In the genomic region with DNA sequence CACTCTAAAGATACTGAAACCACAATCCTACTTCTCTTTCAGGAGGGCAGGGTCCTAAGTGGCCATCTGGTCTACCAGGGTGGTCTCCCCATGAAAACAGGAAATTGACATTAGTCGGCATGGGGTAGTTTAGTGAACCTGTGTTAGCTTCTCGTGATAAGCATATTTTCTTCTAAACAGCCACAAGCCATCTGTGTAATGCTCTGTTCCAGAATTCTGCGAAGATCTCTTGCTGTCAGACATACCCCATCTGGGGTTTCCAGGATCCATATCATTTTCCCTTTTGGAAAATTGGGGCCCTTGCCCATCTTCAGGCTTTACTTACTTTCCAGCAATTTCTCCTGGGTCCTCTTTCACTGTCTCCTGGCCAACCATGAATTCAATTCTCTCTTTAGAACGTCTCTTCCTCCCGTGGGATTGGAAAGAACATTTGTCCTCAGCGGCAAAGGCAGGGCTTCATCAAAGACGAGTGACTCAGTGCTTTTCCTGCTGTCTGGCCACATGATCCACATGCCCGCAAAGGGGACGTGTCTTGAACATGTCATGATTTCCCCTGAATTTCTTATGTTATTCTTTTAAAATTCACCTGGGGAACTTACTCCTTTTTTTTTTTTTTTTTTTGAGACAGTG, we compare ENCODE assay signal across 8 cellular contexts. TPM values are rescaled to one million over a fixed set of nuclear protein-coding genes. Genes with fewer than 3 reads are reported as not detected.
DNase-seq lines count a peak whose midpoint lies in the region; ATAC-seq, FAIRE-seq and TF ChIP-seq lines count a peak whose summit lies in the region.

No MANE protein-coding gene starts in this region.

- H3K4me3 ChIP-seq in heart left ventricle: no peak overlapping the region

- peak overlapping the region; percentile 2 to 78 (median 52) for H3K27ac ChIP-seq in heart left ventricle

- intact Hi-C loops in activated CD8-positive, alpha-beta T cell treated with anti-CD3 and anti-CD28 coated beads for 36 hours (cut with micrococcal nuclease): no loop called here
- intact Hi-C loops in heart left ventricle (cut with DNase I): loop anchor here in 2 of 10 donors (5.0 to 10.0 kb wide), 2 partner anchors 66 to 93 kb away; no protein-coding TSS in a partner anchor

- peaks cover 2% of the 10 kb centered on the region for H3K27me3 Mint-ChIP-seq in activated CD8-positive, alpha-beta T cell treated with anti-CD3 and anti-CD28 coated beads for 36 hours

- no peak for TF ChIP-seq POLR2A in heart left ventricle (IDR thresholded peaks at IDR 0.05)

- H3K27me3 ChIP-seq in heart left ventricle: no peaks in the 10 kb centered on the region

- H3K4me1 Mint-ChIP-seq in activated CD8-positive, alpha-beta T cell treated with anti-CD3 and anti-CD28 coated beads for 36 hours (ENCODE audit: low read depth): peaks cover 23% of the 10 kb centered on the region

- no peak overlapping the region for H3K27ac Mint-ChIP-seq in activated CD8-positive, alpha-beta T cell treated with anti-CD3 and anti-CD28 coated beads for 36 hours

- H3K36me3 ChIP-seq in heart left ventricle: no peaks in the 10 kb centered on the region

- peaks cover 0 to 8% (median 0%) of the 10 kb centered on the region in 12 donors for H3K9me3 ChIP-seq in heart left ventricle

- CTCF ChIA-PET in activated CD8-positive, alpha-beta T cell treated with anti-CD3 and anti-CD28 coated beads for 36 hours (lab: Charles Lee): no interaction called here

- H3K4me1 ChIP-seq in heart left ventricle: peaks cover 0 to 57% (median 12%) of the 10 kb centered on the region in 12 donors

- no peak for TF ChIP-seq CTCF in activated CD8-positive, alpha-beta T cell treated with anti-CD3 and anti-CD28 coated beads for 36 hours (IDR thresholded peaks at IDR 0.05)
- no peak for TF ChIP-seq CTCF in heart left ventricle (IDR thresholded peaks at IDR 0.05)

- peaks cover 2% of the 10 kb centered on the region for H3K36me3 Mint-ChIP-seq in activated CD8-positive, alpha-beta T cell treated with anti-CD3 and anti-CD28 coated beads for 36 hours (ENCODE audit: low read depth)

- no peak for FAIRE-seq in GM19239 (lab: Jason Lieb, UNC)

- POLR2A ChIA-PET in activated CD8-positive, alpha-beta T cell treated with anti-CD3 and anti-CD28 coated beads for 36 hours (lab: Charles Lee): no interaction called here

- H3K4me3 Mint-ChIP-seq in activated CD8-positive, alpha-beta T cell treated with anti-CD3 and anti-CD28 coated beads for 36 hours: no peak overlapping the region

- peaks cover 4% of the 10 kb centered on the region for H3K9me3 Mint-ChIP-seq in activated CD8-positive, alpha-beta T cell treated with anti-CD3 and anti-CD28 coated beads for 36 hours

- DNase-seq in NOMO-1 treated with DMSO at 0.1 percent for 48 hours (lab: John Stamatoyannopoulos, UW; ENCODE audit: unreplicated experiment): peak; percentile 26
- no peak for DNase-seq in NOMO-1 treated with dmso at 0.1 percent for 144 hours (lab: John Stamatoyannopoulos, UW; ENCODE audit: unreplicated experiment)
- DNase-seq in activated CD8-positive, alpha-beta T cell treated with anti-CD3 and anti-CD28 coated beads for 36 hours: peak; percentile 75
- DNase-seq in heart left ventricle: peak; percentile 72 to 83 (median 76)
- DNase-seq in stromal cell of bone marrow (ENCODE audit: low read depth): peak; percentile 48
- DNase-seq in GM19239 (ENCODE audit: insufficient read length, low spot score): no peak

- peak; percentile 80 for ATAC-seq in activated CD8-positive, alpha-beta T cell treated with anti-CD3 and anti-CD28 coated beads for 36 hours
- ATAC-seq in heart left ventricle: peak; percentile 80 to 86 (median 85)
- no peak for ATAC-seq in HG03108 (IDR thresholded peaks at IDR 0.05; ENCODE audit: unreplicated experiment)
- ATAC-seq in GM21515 (IDR thresholded peaks at IDR 0.05; ENCODE audit: unreplicated experiment): no peak

- 25 to 36% (median 29%) methylated on average over 9 of the region's 9 CpGs for WGBS in heart left ventricle, 4 donors

RNA-seq across cellular contexts. Expression of a gene that starts 21.4 kb away (rescaled TPM):
- total RNA-seq in activated CD8-positive, alpha-beta T cell treated with anti-CD3 and anti-CD28 coated beads for 36 hours: 100 to 1,000 TPM; 105 to 110 TPM
- total RNA-seq in heart left ventricle: 100 to 1,000 TPM in 8 of 9 donors, 10 to 100 TPM in 1; 66.9 to 184 (median 132) TPM
- polyA plus RNA-seq in heart left ventricle: 10 to 100 TPM; 62.1 to 67.0 TPM

Comparison
In these comparisons a context has a peak if more than half of its experiments do, and no peak if none do; other contexts are left out.
1. DNase-seq: peak in NOMO-1 treated with DMSO at 0.1 percent for 48 hours (single experiment), activated CD8-positive, alpha-beta T cell treated with anti-CD3 and anti-CD28 coated beads for 36 hours (single experiment), heart left ventricle (5 of 5) and stromal cell of bone marrow (single experiment); none in NOMO-1 treated with dmso at 0.1 percent for 144 hours (single experiment) and GM19239 (single experiment).
2. ATAC-seq: peak in activated CD8-positive, alpha-beta T cell treated with anti-CD3 and anti-CD28 coated beads for 36 hours (single experiment) and heart left ventricle (4 of 4); none in HG03108 (single experiment) and GM21515 (single experiment).